In genomic region chr5:173301695-173302545, GRCh38 we compare ENCODE assay signal across 1 cellular context.
TF ChIP-seq lines count a peak whose summit lies in the region.

No MANE protein-coding gene starts in this region.

TF ChIP-seq in endothelial cell of umbilical vein, 7 proteins besides CTCF, POLR2A, EP300 and RAD21:
- TF ChIP-seq, protein P1, sequence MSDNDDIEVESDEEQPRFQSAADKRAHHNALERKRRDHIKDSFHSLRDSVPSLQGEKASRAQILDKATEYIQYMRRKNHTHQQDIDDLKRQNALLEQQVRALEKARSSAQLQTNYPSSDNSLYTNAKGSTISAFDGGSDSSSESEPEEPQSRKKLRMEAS (IDR thresholded peaks at IDR 0.05; ENCODE audit: insufficient read depth, insufficient read length), result no peak
- TF ChIP-seq FOS (IDR thresholded peaks at IDR 0.05; ENCODE audit: borderline replicate concordance, insufficient read depth, low read length) (no peak), JUN (IDR thresholded peaks at IDR 0.05; ENCODE audit: borderline replicate concordance, insufficient read depth, insufficient read length, low read depth) (no peak), POLR2AphosphoS5 (IDR thresholded peaks at IDR 0.05; ENCODE audit: insufficient read depth, low read depth, low read length) (no peak), MYC (IDR thresholded peaks at IDR 0.05; ENCODE audit: low read depth, low read length) (no peak), EZH2 (IDR thresholded peaks at IDR 0.05; ENCODE audit: borderline replicate concordance, low read depth, low read length, severe bottlenecking) (no peak), GATA2 (IDR thresholded peaks at IDR 0.05; ENCODE audit: insufficient read depth, insufficient read length, low read depth, low read length) (no peak)
